Comparison of ENCODE assay signal across 12 cellular contexts in genomic region chr2:227568852-227569169, GRCh38. TPM values are rescaled to one million over a fixed set of nuclear protein-coding genes. Genes with fewer than 3 reads are reported as not detected.
"Had no signal": no experiment of that assay in that cellular context is flagged by ENCODE, and none has a peak within 500 bp of the region (broad histone marks: within the 10 kb centered on the region; RNA-seq: fewer than 3 reads in every experiment).

No MANE protein-coding gene starts in this region.

- H3K4me1 ChIP-seq: HAP-1 had no signal

- H3K4me3 ChIP-seq: GM23248, HAP-1 had no signal

- H3K36me3 ChIP-seq: HAP-1 had no signal

- H3K9ac ChIP-seq: GM23248, KMS-11 had no signal

- H3K4me2 ChIP-seq: KMS-11 had no signal

- FAIRE-seq: HTR-8/SVneo had no signal

- H3K9me3 ChIP-seq: HAP-1 had no signal

- DNase-seq: GM23248, GOT3, H7, HFFc6, IMR-90, KBM-7 had no signal

- H2AFZ ChIP-seq: GM23248 had no signal

- ATAC-seq: HCT116 had no signal

- H3K27ac ChIP-seq: GM23248, KMS-11 had no signal

RNA-seq across cellular contexts. Expression of gene SCYGR2, which starts 29.9 kb away (rescaled TPM):
- total RNA-seq: GM23248, H4, H7, HFFc6, HT-29, IMR-90 had no signal
- polyA plus RNA-seq: GM23248, IMR-90 had no signal

RNA-seq across cellular contexts. Expression of gene SCYGR3, which starts 45.8 kb away (rescaled TPM):
- total RNA-seq: GM23248, H4, H7, HFFc6, HT-29, IMR-90 had no signal
- polyA plus RNA-seq: GM23248, IMR-90 had no signal

RNA-seq across cellular contexts. Expression of gene SCYGR4, which starts 48.5 kb away (rescaled TPM):
- total RNA-seq: GM23248, H4, H7, HFFc6, HT-29, IMR-90 had no signal
- polyA plus RNA-seq: GM23248, IMR-90 had no signal
